In the genomic region with DNA sequence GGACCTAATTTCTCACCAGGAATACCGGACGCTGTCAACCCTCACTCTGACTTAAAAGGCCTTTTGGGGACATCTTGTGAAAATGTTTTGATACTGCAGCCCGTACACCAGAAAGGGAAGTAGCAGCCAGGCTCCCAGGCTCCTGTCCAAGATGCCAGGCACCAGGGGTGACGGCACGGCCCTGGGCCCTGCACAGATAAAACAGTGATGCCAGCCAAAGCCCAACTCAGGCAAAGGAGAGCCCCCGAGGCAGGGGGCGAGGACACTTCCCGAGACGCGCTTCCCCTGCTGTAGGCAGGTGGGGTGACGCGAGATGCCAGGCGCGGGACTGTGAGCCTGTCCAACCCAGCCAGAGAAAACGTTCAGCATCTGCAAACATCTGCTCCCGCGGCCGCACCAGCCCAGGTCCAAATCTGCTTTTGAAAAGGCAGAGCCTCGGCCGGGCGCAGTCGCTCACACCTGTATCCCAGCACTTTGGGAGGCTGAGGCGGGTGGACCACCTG, we compare ENCODE assay signal across 8 cellular contexts. TPM values are rescaled to one million over a fixed set of nuclear protein-coding genes. Genes with fewer than 3 reads are reported as not detected.
DNase-seq lines count a peak whose midpoint lies in the region; ATAC-seq and TF ChIP-seq lines count a peak whose summit lies in the region.

No MANE protein-coding gene starts in this region.

- H3K9me3 ChIP-seq in neuronal stem cell (replicated peaks in 1 of 2; ENCODE audit: control insufficient read depth in 2 of 2, insufficient read depth in 1 of 2, low read depth in 1 of 2, low read length in 2 of 2), result no peaks in the 10 kb centered on the region

- H2BK15ac ChIP-seq in neuronal stem cell (ENCODE audit: low read length), result no peak overlapping the region

- no peaks in the 10 kb centered on the region for H3K79me1 ChIP-seq in neuronal stem cell (ENCODE audit: low read depth, low read length)

- H3K27me3 ChIP-seq in GM06990 (replicated peaks; ENCODE audit: control insufficient read depth, insufficient read depth, low read length), result no peaks in the 10 kb centered on the region
- peaks cover 0 to 2% (median 0%) of the 10 kb centered on the region in 3 experiments for H3K27me3 ChIP-seq in neuronal stem cell (ENCODE audit: control insufficient read depth in 3 of 3, insufficient read depth in 3 of 3, low read depth in 1 of 3, low read length in 3 of 3)

- H4K91ac ChIP-seq in neuronal stem cell (ENCODE audit: low read depth, low read length, poor library complexity), result no peak overlapping the region

- no CpG with 5 or more reads among the region's 23 CpGs for WGBS in neuronal stem cell (ENCODE audit: extremely low coverage in 2 of 2, insufficient read length in 2 of 2, insufficient replicate concordance in 1 of 2), 2 donors

- H3K14ac ChIP-seq in neuronal stem cell (ENCODE audit: low read length), result no peak overlapping the region

- no peak overlapping the region for H3K4ac ChIP-seq in neuronal stem cell (ENCODE audit: low read length)

- peak overlapping the region; percentile 18 for H3K4me2 ChIP-seq in neuronal stem cell (ENCODE audit: insufficient read depth, low read length, poor library complexity, severe bottlenecking)

- TF ChIP-seq CTCF in GM06990 (IDR thresholded peaks at IDR 0.05; ENCODE audit: insufficient read depth, low read length, poor library complexity, severe bottlenecking), result peak; percentile 47

- peaks cover under 1% of the 10 kb centered on the region; the same call in 1 of the 2 replicates for H3K36me3 ChIP-seq in GM06990 (ENCODE audit: control insufficient read depth, insufficient read depth, low read length)
- peaks cover 0 to under 1% of the 10 kb centered on the region in 2 donors for H3K36me3 ChIP-seq in neuronal stem cell (replicated peaks in 1 of 2; ENCODE audit: control insufficient read depth in 2 of 2, insufficient read depth in 2 of 2, low read length in 2 of 2)

- H3K23ac ChIP-seq in neuronal stem cell (ENCODE audit: low read depth, low read length, poor library complexity), result no peak overlapping the region

- no peaks in the 10 kb centered on the region for H3K4me1 ChIP-seq in neuronal stem cell (ENCODE audit: control insufficient read depth in 2 of 2, insufficient read depth in 1 of 2, low read depth in 1 of 2, low read length in 2 of 2)

- H2BK5ac ChIP-seq in neuronal stem cell (ENCODE audit: low read length), result peak overlapping the region; percentile 24

- no peak for DNase-seq in GM06990 (ENCODE audit: extremely low read depth, insufficient read length)
- DNase-seq in NCI-H446 (lab: John Stamatoyannopoulos, UW), result peak; percentile 65 to 76
- DNase-seq in dermis microvascular lymphatic vessel endothelial cell (ENCODE audit: low read depth in 2 of 2), result peak; percentile 48 to 59
- no peak for DNase-seq in neuronal stem cell (ENCODE audit: low spot score)
- no peak for DNase-seq in stimulated activated naive CD8-positive, alpha-beta T cell treated with anti-CD3 and anti-CD28 coated beads, Interleukin-15, Interleukin-2, amounts not matched to agents 100 U/mL and 50 U/mL, for 24 hours
- no peak for DNase-seq in activated gamma-delta T cell (lab: John Stamatoyannopoulos, UW)
- no peak for DNase-seq in NCI-H345 treated with DMSO at 0.1 percent for 48 hours (lab: John Stamatoyannopoulos, UW; ENCODE audit: unreplicated experiment)

- no peak overlapping the region for H2BK120ac ChIP-seq in neuronal stem cell (ENCODE audit: low read depth, low read length)

- no peak overlapping the region for H2AFZ ChIP-seq in neuronal stem cell (ENCODE audit: low read length)

- no peak overlapping the region for H2AK5ac ChIP-seq in neuronal stem cell (ENCODE audit: low read depth, low read length)

- H3K4me3 ChIP-seq in GM06990 (replicated peaks; ENCODE audit: low read depth, low read length) (no peak overlapping the region), neuronal stem cell (ENCODE audit: low read length in 2 of 2) (peak overlapping the region in 1 of 2 donors; percentile 41)

- ATAC-seq in stimulated activated naive CD8-positive, alpha-beta T cell treated with anti-CD3 and anti-CD28 coated beads, Interleukin-15, Interleukin-2, amounts not matched to agents 100 U/mL and 50 U/mL, for 24 hours, result no peak
- no peak for ATAC-seq in HG02973 (IDR thresholded peaks at IDR 0.05; ENCODE audit: unreplicated experiment)

- H3K27ac ChIP-seq in neuronal stem cell (replicated peaks; ENCODE audit: low read length), result no peak overlapping the region

- H3K9ac ChIP-seq in neuronal stem cell (ENCODE audit: low read depth, low read length, poor library complexity), result peak overlapping the region; percentile 60

- no peak overlapping the region for H3K18ac ChIP-seq in neuronal stem cell (ENCODE audit: low read length)

- H2BK12ac ChIP-seq in neuronal stem cell (ENCODE audit: low read length), result no peak overlapping the region

- peak overlapping the region; percentile 65 for H4K8ac ChIP-seq in neuronal stem cell (ENCODE audit: low read depth, low read length)

RNA-seq across cellular contexts. Expression of a gene that starts 15.7 kb away (rescaled TPM):
- 10.0 and 15.4 TPM in 2 replicates for total RNA-seq in dermis microvascular lymphatic vessel endothelial cell
- 9.5 TPM for polyA plus RNA-seq in neuronal stem cell (2013, experiment 1 of 2)
- 8.7 TPM for polyA plus RNA-seq in neuronal stem cell (2013, experiment 2 of 2)

RNA-seq across cellular contexts. Expression of a gene that starts 56.4 kb away (rescaled TPM):
- 1.5 and 2.3 TPM in 2 replicates for total RNA-seq in dermis microvascular lymphatic vessel endothelial cell
- 0.63 TPM for polyA plus RNA-seq in neuronal stem cell (2013, experiment 1 of 2)
- polyA plus RNA-seq in neuronal stem cell (2013, experiment 2 of 2), result 0.66 TPM

Comparison
In these comparisons a context has a peak if more than half of its experiments do, and no peak if none do; other contexts are left out.
1. DNase-seq: peak in NCI-H446 (2 of 2) and dermis microvascular lymphatic vessel endothelial cell (2 of 2); none in GM06990 (single experiment), neuronal stem cell (single experiment), stimulated activated naive CD8-positive, alpha-beta T cell treated with anti-CD3 and anti-CD28 coated beads, Interleukin-15, Interleukin-2, amounts not matched to agents 100 U/mL and 50 U/mL, for 24 hours (single experiment), activated gamma-delta T cell (single experiment) and NCI-H345 treated with DMSO at 0.1 percent for 48 hours (single experiment).